In the genomic region with DNA sequence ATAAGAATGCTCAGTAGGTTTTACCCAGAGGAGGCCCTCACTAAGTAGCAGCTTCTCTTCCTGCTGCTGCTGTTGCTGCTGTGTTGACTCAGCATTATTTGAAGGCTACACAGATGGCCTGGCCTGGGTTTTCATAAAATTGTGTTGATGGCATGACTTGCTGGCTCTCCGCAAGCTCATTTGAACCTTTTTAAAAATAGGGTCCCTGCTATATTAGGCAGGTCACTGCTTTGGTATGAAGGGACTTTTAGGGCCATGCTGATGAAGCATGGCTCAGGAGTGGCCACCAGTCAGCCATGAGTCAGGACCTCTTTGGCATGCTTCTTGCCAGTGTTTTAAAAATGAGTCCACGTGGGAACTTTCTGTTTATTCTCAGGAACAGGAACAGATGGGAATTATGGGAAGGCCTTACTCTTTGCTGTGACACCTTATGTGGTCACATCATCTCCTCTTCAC, we compare ENCODE assay signal across 10 cellular contexts.
DNase-seq lines count a peak whose midpoint lies in the region; ATAC-seq and TF ChIP-seq lines count a peak whose summit lies in the region.
"Had no signal": no experiment of that assay in that cellular context is flagged by ENCODE, and none has a peak within 500 bp of the region (broad histone marks: within the 10 kb centered on the region; RNA-seq: fewer than 3 reads in every experiment).

No MANE protein-coding gene starts in this region.

- CTCF ChIA-PET in BJ (lab: Yijun Ruan, JAX): no interaction called here

- no peaks in the 10 kb centered on the region for H3K79me2 ChIP-seq in KMS-11 (ENCODE audit: insufficient read depth, low read depth)

- peaks cover 9% of the 10 kb centered on the region for H3K4me1 ChIP-seq in KMS-11 (ENCODE audit: low read depth, poor library complexity, severe bottlenecking)

- DNase-seq in BJ (ENCODE audit: low read depth): peak; percentile 60
- DNase-seq in choroid plexus epithelial cell (ENCODE audit: low read depth): peak; percentile 5
- DNase-seq in myocyte (ENCODE audit: low read depth): peak; percentile 90
- DNase-seq in GM13976 (ENCODE audit: low spot score): no peak
- no peak for DNase-seq in dermis blood vessel endothelial cell
- no peak for DNase-seq in MV-4-11 (lab: John Stamatoyannopoulos, UW)
- DNase-seq: activated T-cell treated with anti-CD3 and anti-CD28 coated beads for 4 hours, NCI-H524 had no signal

- H3K4me3 ChIP-seq in BJ (ENCODE audit: low read depth, low read length) (no peak overlapping the region), KMS-11 (IDR thresholded peaks at IDR 0.05; ENCODE audit: insufficient read depth, low read depth, low read length) (no peak overlapping the region), choroid plexus epithelial cell (ENCODE audit: low read depth, low read length) (no peak overlapping the region)

- no peaks in the 10 kb centered on the region for H3K36me3 ChIP-seq in BJ (ENCODE audit: control insufficient read depth, insufficient read depth, low read length)
- no peaks in the 10 kb centered on the region for H3K36me3 ChIP-seq in KMS-11 (ENCODE audit: insufficient read depth)

- H2AFZ ChIP-seq in KMS-11 (ENCODE audit: low read depth): peak overlapping the region; percentile 34; the same call in 1 of the 2 replicates

- ATAC-seq in GM21619 (IDR thresholded peaks at IDR 0.05; ENCODE audit: unreplicated experiment): no peak

- POLR2A ChIA-PET in BJ (lab: Charles Lee): no interaction called here

- H4K20me1 ChIP-seq in KMS-11 (ENCODE audit: insufficient read depth): no peaks in the 10 kb centered on the region

- in situ Hi-C loops in GM13976 (cut with MboI; ENCODE audit: low sequenced_read_pairs, unreplicated experiment): no loop called here

- H3K4me2 ChIP-seq in KMS-11: no peak overlapping the region

- TF ChIP-seq CTCF in BJ (IDR thresholded peaks at IDR 0.05; ENCODE audit: insufficient read depth, low read depth, low read length) (no peak), KMS-11 (conservative IDR thresholded peaks at IDR 0.05; ENCODE audit: low read depth, low read length) (no peak), choroid plexus epithelial cell (conservative IDR thresholded peaks at IDR 0.05; ENCODE audit: low read depth, low read length) (no peak), GM13976 (IDR thresholded peaks at IDR 0.05; ENCODE audit: borderline replicate concordance, control extremely low read depth, extremely low read depth, insufficient read depth, missing control alignments) (no peak)

- no peaks in the 10 kb centered on the region for H3K27me3 ChIP-seq in BJ (ENCODE audit: control insufficient read depth, insufficient read depth, low read length)
- H3K27me3 ChIP-seq in KMS-11 (ENCODE audit: insufficient read depth, low read depth): no peaks in the 10 kb centered on the region

- H3K9ac ChIP-seq in KMS-11: no peak overlapping the region

- no peak overlapping the region for H3K27ac ChIP-seq in KMS-11

Comparison
In these comparisons a context has a peak if more than half of its experiments do, and no peak if none do; other contexts are left out.
1. DNase-seq: peak in BJ (single experiment), choroid plexus epithelial cell (single experiment) and myocyte (single experiment); none in GM13976 (single experiment), dermis blood vessel endothelial cell (single experiment) and MV-4-11 (single experiment).